8 cellular contexts compared by ENCODE assay signal in genomic region chr5:66828551-66829421, GRCh38.
DNase-seq lines count a peak whose midpoint lies in the region; ATAC-seq lines count a peak whose summit lies in the region.

No MANE protein-coding gene starts in this region.

- peak; percentile 54 for ATAC-seq in GM21360 (IDR thresholded peaks at IDR 0.05; ENCODE audit: unreplicated experiment)

- DNase-seq in Ammon's horn (ENCODE audit: low spot score) (peak; percentile 89), NCI-H1105 (lab: John Stamatoyannopoulos, UW) (peak; percentile 46), dermis blood vessel endothelial cell (peak; percentile 96), kidney tubule cell (ENCODE audit: low spot score) (peak; percentile 76), SKM-1 (lab: John Stamatoyannopoulos, UW; ENCODE audit: unreplicated experiment) (no peak)
- peak; percentile 14 to 24 for DNase-seq in activated CD4-positive, alpha-beta T cell treated with anti-CD3 and anti-CD28 coated beads for 24 hours (ENCODE audit: low read depth in 2 of 2)
- peak; percentile 33 for DNase-seq in stimulated activated CD4-positive, alpha-beta T cell treated with anti-CD3 and anti-CD28 coated beads, Interleukin-12 subunit alpha, Interleukin-12 subunit beta, amount 100 ng/mL, for 4 hours
